ENCODE assay signal across 22 cellular contexts in genomic region chrX:11124094-11124493, GRCh38. TPM values are rescaled to one million over a fixed set of nuclear protein-coding genes. Genes with fewer than 3 reads are reported as not detected.
DNase-seq lines count a peak whose midpoint lies in the region; ATAC-seq, FAIRE-seq and TF ChIP-seq lines count a peak whose summit lies in the region.
"Had no signal": no experiment of that assay in that cellular context is flagged by ENCODE, and none has a peak within 500 bp of the region (broad histone marks: within the 10 kb centered on the region; RNA-seq: fewer than 3 reads in every experiment).

No MANE protein-coding gene starts in this region.

- H3K4me3 ChIP-seq in hepatocyte = no peak overlapping the region
- no peak overlapping the region for H3K4me3 ChIP-seq in small intestine (ENCODE audit: low read depth in 1 of 2, low read length in 2 of 2)
- H3K4me3 ChIP-seq: BLaER1 treated with 17β-estradiol and CSF1 and Interleukin-3, amounts not matched to agents 10 nM and 100 nM; GM23248 had no signal

- H3K27me3 ChIP-seq in hepatocyte (no peaks in the 10 kb centered on the region), small intestine (ENCODE audit: control insufficient read depth in 2 of 2, insufficient read depth in 2 of 2, low read length in 2 of 2) (no peaks in the 10 kb centered on the region)
- H3K27me3 ChIP-seq: BE2C had no signal

- WGBS in hepatocyte (ENCODE audit: low lambda C conversion rate, missing lambda C conversion rate) = 46% methylated on average over 3 of the region's 3 CpGs
- WGBS in small intestine, 3 donors = 28 to 58% (median 43%) methylated on average over 3 of the region's 3 CpGs

- no peak overlapping the region for H2AFZ ChIP-seq in hepatocyte
- H2AFZ ChIP-seq: GM23248 had no signal

- no peak for ATAC-seq in HG02678 (IDR thresholded peaks at IDR 0.05; ENCODE audit: unreplicated experiment)

- no peak overlapping the region for H3K4me2 ChIP-seq in hepatocyte
- H3K4me2 ChIP-seq: BLaER1 treated with 17β-estradiol and CSF1 and Interleukin-3, amounts not matched to agents 10 nM and 100 nM had no signal

- H3K4me1 ChIP-seq in hepatocyte (ENCODE audit: insufficient read depth) = no peaks in the 10 kb centered on the region
- no peaks in the 10 kb centered on the region for H3K4me1 ChIP-seq in small intestine (ENCODE audit: control insufficient read depth in 2 of 2, insufficient read depth in 1 of 2, low read depth in 1 of 2, low read length in 1 of 2)
- H3K4me1 ChIP-seq: BE2C had no signal

- H4K20me1 ChIP-seq in hepatocyte (ENCODE audit: insufficient read depth, poor library complexity, severe bottlenecking) = no peaks in the 10 kb centered on the region

- H3K36me3 ChIP-seq in hepatocyte (replicated peaks; ENCODE audit: insufficient read depth, low read depth) (no peaks in the 10 kb centered on the region), small intestine (ENCODE audit: control insufficient read depth in 2 of 2, insufficient read depth in 2 of 2, low read length in 2 of 2) (peaks cover 0 to 5% of the 10 kb centered on the region in 2 donors)

- H3K9me2 ChIP-seq in hepatocyte (replicated peaks; ENCODE audit: insufficient read depth) = no peaks in the 10 kb centered on the region

- no peak for FAIRE-seq in small intestine (lab: Jason Lieb, UNC)
- FAIRE-seq: A204.1, G401.6, GM12892, H1 had no signal

- TF ChIP-seq CTCF in VCaP (conservative IDR thresholded peaks at IDR 0.05) (no peak), hepatocyte (IDR thresholded peaks at IDR 0.05; ENCODE audit: poor library complexity) (no peak)

- peak overlapping the region; percentile 33 for H3K27ac ChIP-seq in VCaP
- peak overlapping the region; percentile 51 for H3K27ac ChIP-seq in hepatocyte
- no peak overlapping the region for H3K27ac ChIP-seq in small intestine (ENCODE audit: low read depth in 1 of 2, low read length in 1 of 2)
- H3K27ac ChIP-seq: BLaER1 treated with 17β-estradiol and CSF1 and Interleukin-3, amounts not matched to agents 10 nM and 100 nM; GM23248 had no signal

- H3K9me3 ChIP-seq in hepatocyte (ENCODE audit: low read depth) (no peaks in the 10 kb centered on the region), small intestine (ENCODE audit: control insufficient read depth, low read depth) (no peaks in the 10 kb centered on the region)
- H3K9me3 ChIP-seq: BE2C had no signal

- no peaks in the 10 kb centered on the region for H3K79me2 ChIP-seq in hepatocyte

- DNase-seq in hepatocyte (ENCODE audit: low spot score) (no peak), small intestine (peak; percentile 48), AG08396 (ENCODE audit: low spot score) (no peak), 8988T (no peak)
- DNase-seq: AML-193; BE2C; Calu3; CD4-positive, alpha-beta T cell; CD8-positive, alpha-beta memory T cell; COR-L47; DMS153; DND-41; GM23248; H7; HCEC 1CT had no signal

RNA-seq across cellular contexts. Expression of gene HCCS, which starts 13.0 kb away (rescaled TPM):
- 20.3 and 21.5 TPM in 2 replicates for total RNA-seq in hepatocyte
- 36.8 and 40.0 TPM in 2 replicates for polyA plus RNA-seq in hepatocyte
- polyA plus RNA-seq in small intestine = 10 to 100 TPM; 26.2 to 40.3 (median 31.6) TPM

Comparison
In these comparisons a context has a peak if more than half of its experiments do, and no peak if none do; other contexts are left out.
1. H3K27ac ChIP-seq: peak in VCaP (single experiment) and hepatocyte (single experiment); none in small intestine (0 of 2).